ENCODE assay signal across 10 cellular contexts in genomic region chr3:186519021-186519658, GRCh38. TPM values are rescaled to one million over a fixed set of nuclear protein-coding genes. Genes with fewer than 3 reads are reported as not detected.
DNase-seq lines count a peak whose midpoint lies in the region; ATAC-seq and TF ChIP-seq lines count a peak whose summit lies in the region.
"Had no signal": no experiment of that assay in that cellular context is flagged by ENCODE, and none has a peak within 500 bp of the region (broad histone marks: within the 10 kb centered on the region; RNA-seq: fewer than 3 reads in every experiment).

No MANE protein-coding gene starts in this region.

- H3K4me1 Mint-ChIP-seq in T-helper 2 cell treated with Interferon-gamma antibody and Interleukin-4, amounts not matched to agents 5 μg/mL and 100 μg/mL, for 36 hours (ENCODE audit: low read depth): peaks cover 28% of the 10 kb centered on the region
- H3K4me1 Mint-ChIP-seq in type B pancreatic cell (ENCODE audit: unreplicated experiment) (peaks cover 20% of the 10 kb centered on the region), HFFc6 (ENCODE audit: low read depth) (no peaks in the 10 kb centered on the region)

- H3K4me3 Mint-ChIP-seq in T-helper 2 cell treated with Interferon-gamma antibody and Interleukin-4, amounts not matched to agents 5 μg/mL and 100 μg/mL, for 36 hours: peak overlapping the region; percentile 6
- H3K4me3 Mint-ChIP-seq in type B pancreatic cell (no peak overlapping the region), HFFc6 (no peak overlapping the region)

- H3K4me3 ChIP-seq in upper lobe of left lung: no peak overlapping the region
- H3K4me3 ChIP-seq in WERI-Rb-1 (ENCODE audit: low read depth, low read length): no peak overlapping the region
- H3K4me3 ChIP-seq: A549 had no signal

- ATAC-seq in upper lobe of left lung (ENCODE audit: low FRiP score in 2 of 2): peak; percentile 31 to 35
- ATAC-seq: A549 had no signal

- no peaks in the 10 kb centered on the region for H3K4me1 ChIP-seq in upper lobe of left lung
- H3K4me1 ChIP-seq: A549 had no signal

- H3K36me3 ChIP-seq in upper lobe of left lung: no peaks in the 10 kb centered on the region
- no peaks in the 10 kb centered on the region for H3K36me3 ChIP-seq in WERI-Rb-1

- peak overlapping the region; percentile 28 for H3K27ac Mint-ChIP-seq in T-helper 2 cell treated with Interferon-gamma antibody and Interleukin-4, amounts not matched to agents 5 μg/mL and 100 μg/mL, for 36 hours
- no peak overlapping the region for H3K27ac Mint-ChIP-seq in type B pancreatic cell
- H3K27ac Mint-ChIP-seq in HFFc6: no peak overlapping the region

- H3K27ac ChIP-seq in upper lobe of left lung (no peak overlapping the region), WERI-Rb-1 (no peak overlapping the region)
- H3K27ac ChIP-seq: A549 had no signal

- H3K36me3 Mint-ChIP-seq in T-helper 2 cell treated with Interferon-gamma antibody and Interleukin-4, amounts not matched to agents 5 μg/mL and 100 μg/mL, for 36 hours (ENCODE audit: low read depth): no peaks in the 10 kb centered on the region
- H3K36me3 Mint-ChIP-seq in type B pancreatic cell (no peaks in the 10 kb centered on the region), HFFc6 (ENCODE audit: low read depth) (no peaks in the 10 kb centered on the region)

- H3K9me3 ChIP-seq in upper lobe of left lung (no peaks in the 10 kb centered on the region), WERI-Rb-1 (ENCODE audit: severe bottlenecking) (no peaks in the 10 kb centered on the region)
- H3K9me3 ChIP-seq: A549 had no signal

- TF ChIP-seq EP300 in upper lobe of left lung (IDR thresholded peaks at IDR 0.05): no peak

- 46 to 59% methylated on average over 6 of the region's 6 CpGs for WGBS in upper lobe of left lung, 2 donors

- no peaks in the 10 kb centered on the region for H3K27me3 Mint-ChIP-seq in T-helper 2 cell treated with Interferon-gamma antibody and Interleukin-4, amounts not matched to agents 5 μg/mL and 100 μg/mL, for 36 hours (ENCODE audit: low read depth)
- H3K27me3 Mint-ChIP-seq in type B pancreatic cell (peaks cover 22% of the 10 kb centered on the region), HFFc6 (ENCODE audit: insufficient read depth) (peaks cover 25% of the 10 kb centered on the region)

- no peak for TF ChIP-seq POLR2A in upper lobe of left lung (IDR thresholded peaks at IDR 0.05)

- TF ChIP-seq CTCF in upper lobe of left lung (IDR thresholded peaks at IDR 0.05): no peak
- TF ChIP-seq CTCF in type B pancreatic cell (conservative IDR thresholded peaks at IDR 0.05): no peak
- TF ChIP-seq CTCF in HFFc6 (IDR thresholded peaks at IDR 0.05): no peak
- TF ChIP-seq CTCF in WERI-Rb-1 (IDR thresholded peaks at IDR 0.05; ENCODE audit: low read depth, low read length): no peak

- peak; percentile 12 for DNase-seq in NK-92 treated with Interleukin-12 subunit alpha and Interleukin-12 subunit beta, amount 100 ng/mL, for 24 hours (lab: John Stamatoyannopoulos, UW)
- no peak for DNase-seq in NK-92 (lab: John Stamatoyannopoulos, UW; ENCODE audit: unreplicated experiment)
- DNase-seq in T-helper 2 cell treated with Interferon-gamma antibody and Interleukin-4, amounts not matched to agents 5 μg/mL and 100 μg/mL, for 36 hours (ENCODE audit: low spot score): peak; percentile 44
- peak; percentile 82 for DNase-seq in central memory CD4-positive, alpha-beta T cell
- no peak for DNase-seq in upper lobe of left lung
- DNase-seq in type B pancreatic cell (ENCODE audit: extremely low spot score, unreplicated experiment): no peak
- DNase-seq in HFFc6: no peak
- DNase-seq in WERI-Rb-1: no peak
- DNase-seq: amygdala had no signal

- no peaks in the 10 kb centered on the region for H3K27me3 ChIP-seq in upper lobe of left lung
- no peaks in the 10 kb centered on the region for H3K27me3 ChIP-seq in WERI-Rb-1 (ENCODE audit: insufficient read depth, low read depth, severe bottlenecking)

- peaks cover 4% of the 10 kb centered on the region for H3K9me3 Mint-ChIP-seq in T-helper 2 cell treated with Interferon-gamma antibody and Interleukin-4, amounts not matched to agents 5 μg/mL and 100 μg/mL, for 36 hours
- no peaks in the 10 kb centered on the region for H3K9me3 Mint-ChIP-seq in type B pancreatic cell
- peaks cover 5% of the 10 kb centered on the region; the same call in 1 of the 2 replicates for H3K9me3 Mint-ChIP-seq in HFFc6

RNA-seq across cellular contexts. Expression of gene CRYGS, which starts 25.0 kb away (rescaled TPM):
- 1 to 10 TPM; 2.7 to 9.4 (median 3.2) TPM for total RNA-seq in upper lobe of left lung
- total RNA-seq in type B pancreatic cell (ENCODE audit: low replicate concordance): 1.2 and 7.8 TPM in 2 replicates
- total RNA-seq in HFFc6 (2021; fragmentation: NEBNext Ultra II Directional; extraction: Animal tissue kit (Norgen Biotek cat#: 25700)): under 1 TPM; 0.34 to 0.87 (median 0.68) TPM

RNA-seq across cellular contexts. Expression of gene TBCCD1, which starts 48.0 kb away (rescaled TPM):
- 10 to 100 TPM in 5 of 6 donors, 1 to 10 TPM in 1; 8.3 to 20.4 (median 11.0) TPM for total RNA-seq in upper lobe of left lung
- total RNA-seq in type B pancreatic cell (ENCODE audit: low replicate concordance): 11.0 and 16.6 TPM in 2 replicates
- 1 to 10 TPM; 4.8 to 8.0 (median 6.0) TPM for total RNA-seq in HFFc6 (2021; fragmentation: NEBNext Ultra II Directional; extraction: Animal tissue kit (Norgen Biotek cat#: 25700))

RNA-seq across cellular contexts. Expression of gene DNAJB11, which starts 51.4 kb away (rescaled TPM):
- total RNA-seq in upper lobe of left lung (10 to 100 TPM; 10.5 to 52.7 (median 38.9) TPM), type B pancreatic cell (ENCODE audit: low replicate concordance) (63.4 and 68.5 TPM in 2 replicates)
- 10 to 100 TPM; 76.8 to 94.0 (median 84.2) TPM for total RNA-seq in HFFc6 (2021; fragmentation: NEBNext Ultra II Directional; extraction: Animal tissue kit (Norgen Biotek cat#: 25700))

Comparison
In these comparisons a context has a peak if more than half of its experiments do, and no peak if none do; other contexts are left out.
1. DNase-seq: peak in NK-92 treated with Interleukin-12 subunit alpha and Interleukin-12 subunit beta, amount 100 ng/mL, for 24 hours (single experiment), T-helper 2 cell treated with Interferon-gamma antibody and Interleukin-4, amounts not matched to agents 5 μg/mL and 100 μg/mL, for 36 hours (single experiment) and central memory CD4-positive, alpha-beta T cell (single experiment); none in NK-92 (single experiment), upper lobe of left lung (0 of 2), type B pancreatic cell (single experiment), HFFc6 (single experiment) and WERI-Rb-1 (single experiment).